8 cellular contexts compared by ENCODE assay signal in genomic region chr2:113700186-113700841, GRCh38. TPM values are rescaled to one million over a fixed set of nuclear protein-coding genes. Genes with fewer than 3 reads are reported as not detected.
DNase-seq lines count a peak whose midpoint lies in the region; ATAC-seq and TF ChIP-seq lines count a peak whose summit lies in the region.

No MANE protein-coding gene starts in this region.

- no peak overlapping the region for H3K4me3 ChIP-seq in lower lobe of right lung

- H3K36me3 ChIP-seq in lower lobe of right lung = peaks cover 6% of the 10 kb centered on the region

- peaks cover 2% of the 10 kb centered on the region for H3K36me3 Mint-ChIP-seq in activated T-cell treated with anti-CD3 and anti-CD28 coated beads, Interleukin-2, amount 50 U/mL, for 4 hours (ENCODE audit: insufficient read depth)

- DNase-seq in AML-193 (lab: John Stamatoyannopoulos, UW) (peak; percentile 85 to 93), NOMO-1 (lab: John Stamatoyannopoulos, UW; ENCODE audit: unreplicated experiment in 2 of 2) (peak; percentile 91 to 92), lower lobe of right lung (peak; percentile 64), NCI-H2227 (lab: John Stamatoyannopoulos, UW; ENCODE audit: unreplicated experiment) (no peak), NCI-H1105 treated with DMSO at 0.1 percent for 48 hours (lab: John Stamatoyannopoulos, UW) (no peak)
- DNase-seq in activated T-cell treated with anti-CD3 and anti-CD28 coated beads, Interleukin-2, amount 50 U/mL, for 4 hours = peak; percentile 24

- H3K9me3 ChIP-seq in lower lobe of right lung = no peaks in the 10 kb centered on the region

- intact Hi-C loops in lower lobe of right lung (cut with DNase I) = no loop called here

- no peaks in the 10 kb centered on the region for H3K4me1 ChIP-seq in lower lobe of right lung

- no peaks in the 10 kb centered on the region for H3K27me3 Mint-ChIP-seq in activated T-cell treated with anti-CD3 and anti-CD28 coated beads, Interleukin-2, amount 50 U/mL, for 4 hours (ENCODE audit: low read depth)

- TF ChIP-seq CTCF in lower lobe of right lung (IDR thresholded peaks at IDR 0.05) = peak; percentile 19

- peak overlapping the region; percentile 49 for H3K4me3 Mint-ChIP-seq in activated T-cell treated with anti-CD3 and anti-CD28 coated beads, Interleukin-2, amount 50 U/mL, for 4 hours

- H3K27me3 ChIP-seq in lower lobe of right lung (ENCODE audit: low read depth) = no peaks in the 10 kb centered on the region

- ATAC-seq in GM18867 (IDR thresholded peaks at IDR 0.05; ENCODE audit: unreplicated experiment) (peak; percentile 91), HG02973 (IDR thresholded peaks at IDR 0.05; ENCODE audit: unreplicated experiment) (peak; percentile 85), lower lobe of right lung (peak; percentile 78 to 83)
- ATAC-seq in activated T-cell treated with anti-CD3 and anti-CD28 coated beads, Interleukin-2, amount 50 U/mL, for 4 hours = peak; percentile 80 to 87

- no peaks in the 10 kb centered on the region for H3K9me3 Mint-ChIP-seq in activated T-cell treated with anti-CD3 and anti-CD28 coated beads, Interleukin-2, amount 50 U/mL, for 4 hours

- no peak overlapping the region for H3K27ac ChIP-seq in lower lobe of right lung

- peaks cover 20% of the 10 kb centered on the region for H3K4me1 Mint-ChIP-seq in activated T-cell treated with anti-CD3 and anti-CD28 coated beads, Interleukin-2, amount 50 U/mL, for 4 hours (ENCODE audit: low read depth)

RNA-seq across cellular contexts. Expression of gene SLC35F5, which starts 56.1 kb away (rescaled TPM):
- total RNA-seq in activated T-cell treated with anti-CD3 and anti-CD28 coated beads, Interleukin-2, amount 50 U/mL, for 4 hours = 10 to 100 TPM; 14.4 to 18.6 (median 15.6) TPM
- total RNA-seq in lower lobe of right lung = 70.4 TPM

Comparison
In these comparisons a context has a peak if more than half of its experiments do, and no peak if none do; other contexts are left out.
1. DNase-seq: peak in AML-193 (2 of 2), NOMO-1 (2 of 2), activated T-cell treated with anti-CD3 and anti-CD28 coated beads, Interleukin-2, amount 50 U/mL, for 4 hours (single experiment) and lower lobe of right lung (single experiment); none in NCI-H2227 (single experiment) and NCI-H1105 treated with DMSO at 0.1 percent for 48 hours (single experiment).
2. Peak in every context shown above with its lines, with median percentiles within 50 percentile points of each other: ATAC-seq.